16 cellular contexts compared by ENCODE assay signal in the genomic region with DNA sequence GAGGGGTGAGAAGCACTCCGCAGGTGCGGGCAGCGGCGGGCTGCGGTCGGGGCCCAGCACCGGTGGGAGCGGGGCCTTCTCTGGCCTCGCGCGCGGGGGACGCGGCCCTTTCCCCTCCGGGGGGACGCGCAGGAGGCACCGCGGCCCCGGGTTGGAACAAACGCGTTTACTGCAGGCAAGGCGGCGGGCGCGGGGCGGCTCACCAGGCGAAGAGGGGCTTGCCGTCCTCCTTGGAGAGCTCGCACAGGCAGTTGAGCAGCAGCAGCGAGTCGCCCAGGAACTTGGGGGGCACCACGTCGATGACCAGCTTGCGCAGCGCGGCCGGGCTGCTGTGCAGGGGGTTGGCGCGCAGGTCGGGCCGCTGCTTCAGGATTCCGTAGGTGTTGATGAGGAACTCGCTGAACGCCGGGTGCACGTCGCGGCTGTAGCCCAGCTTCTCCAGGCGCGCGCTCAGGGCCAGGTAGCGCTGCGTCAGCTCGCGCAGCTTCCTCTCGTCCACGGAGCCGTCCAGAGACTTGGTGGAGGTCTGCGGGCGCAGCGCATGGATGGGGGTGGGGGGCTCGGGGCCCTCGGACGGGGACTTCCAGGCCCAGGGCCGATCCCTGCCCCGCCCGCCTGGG. TPM values are rescaled to one million over a fixed set of nuclear protein-coding genes. Genes with fewer than 3 reads are reported as not detected.
A peak's percentile ranks its signal among the peaks of the same experiment; 100 is the strongest.
DNase-seq lines count a peak whose midpoint lies in the region; ATAC-seq, FAIRE-seq and TF ChIP-seq lines count a peak whose summit lies in the region.
"Had no signal": no experiment of that assay in that cellular context is flagged by ENCODE, and none has a peak within 500 bp of the region (broad histone marks: within the 10 kb centered on the region; RNA-seq: fewer than 3 reads in every experiment).

No MANE protein-coding gene starts in this region.

- H3K9me3 Mint-ChIP-seq in T-cell, result no peaks in the 10 kb centered on the region

- intact Hi-C loops in kidney (cut with DNase I) (no loop called here), stomach (cut with DNase I; ENCODE audit: low total_unique reads) (no loop called here)

- H3K9me3 ChIP-seq in kidney (ENCODE audit: control insufficient read depth in 1 of 2, low read length in 2 of 2), result no peaks in the 10 kb centered on the region
- H3K9me3 ChIP-seq in stomach, result no peaks in the 10 kb centered on the region

- TF ChIP-seq EP300 in stomach (IDR thresholded peaks at IDR 0.05), result no peak

- CTCF ChIA-PET in T-cell (lab: Charles Lee), result no interaction called here
- CTCF ChIA-PET in GM10248 (lab: Yijun Ruan, JAX), result no interaction called here

- peak; percentile 61 for DNase-seq in activated effector memory CD4-positive, alpha-beta T cell treated with anti-CD3 and anti-CD28 coated beads, Interleukin-2, amount 50 U/mL, for 16 hours
- no peak for DNase-seq in activated effector memory CD4-positive, alpha-beta T cell treated with Interleukin-2 at 50 U/mL for 16 hours
- DNase-seq in T-cell, result peak in 2 of 34 experiments; percentile 8 to 21
- peak; percentile 74 for DNase-seq in kidney
- peak; percentile 21 for DNase-seq in stomach
- DNase-seq in GM10248 (ENCODE audit: extremely low spot score), result no peak
- no peak for DNase-seq in NCI-H82 (lab: John Stamatoyannopoulos, UW)
- no peak for DNase-seq in activated gamma-delta T cell (lab: John Stamatoyannopoulos, UW)
- DNase-seq: DMS153, hypothalamus, NCI-H2081 treated with DMSO at 0.1 percent for 48 hours, nephron progenitor cell, SHP77, T-helper 9 cell had no signal

- peaks cover 0 to 30% (median 11%) of the 10 kb centered on the region in 3 donors for H3K27me3 ChIP-seq in stomach
- H3K27me3 ChIP-seq: left lung had no signal

- no peak overlapping the region for H3K27ac Mint-ChIP-seq in T-cell
- H3K27ac Mint-ChIP-seq: nephron progenitor cell had no signal

- no peaks in the 10 kb centered on the region for H3K36me3 ChIP-seq in kidney (ENCODE audit: control insufficient read depth in 1 of 2, insufficient read depth in 2 of 2, low read length in 2 of 2)
- peaks cover 0 to 17% (median 3%) of the 10 kb centered on the region in 4 donors for H3K36me3 ChIP-seq in stomach

- 69 to 98% (median 90%) methylated on average over 47 to 68 of the region's 68 CpGs for WGBS in stomach, 5 donors

- POLR2A ChIA-PET in T-cell (lab: Charles Lee) (no interaction called here), GM10248 (lab: Yijun Ruan, JAX) (no interaction called here)

- no peaks in the 10 kb centered on the region for H3K4me1 ChIP-seq in kidney (ENCODE audit: control insufficient read depth in 1 of 2, insufficient read depth in 1 of 2, low read depth in 1 of 2, low read length in 2 of 2)
- peaks cover 0 to 11% (median 0%) of the 10 kb centered on the region in 4 donors for H3K4me1 ChIP-seq in stomach
- H3K4me1 ChIP-seq: left lung had no signal

- no peaks in the 10 kb centered on the region for H3K36me3 Mint-ChIP-seq in T-cell

- H3K27ac ChIP-seq in kidney (ENCODE audit: low read depth in 2 of 2, low read length in 2 of 2) (no peak overlapping the region), stomach (no peak overlapping the region)
- H3K27ac ChIP-seq: left lung, skin epidermis had no signal

- no peak for ATAC-seq in T-cell (replicated peaks in 1 of 4)
- ATAC-seq: left lung had no signal

- no peak overlapping the region for H3K9ac ChIP-seq in kidney (ENCODE audit: low read length in 2 of 2)

- peaks cover 0 to 5% (median 0%) of the 10 kb centered on the region in 3 donors for H3K4me1 Mint-ChIP-seq in T-cell

- FAIRE-seq in kidney (lab: Jason Lieb, UNC), result no peak

- H3K4me3 Mint-ChIP-seq in T-cell, result peak overlapping the region in 2 of 3 donors; percentile 42 to 51
- H3K4me3 Mint-ChIP-seq: nephron progenitor cell had no signal

- H3K4me3 ChIP-seq in kidney (ENCODE audit: low read length in 2 of 2) (no peak overlapping the region), stomach (no peak overlapping the region)
- H3K4me3 ChIP-seq: left lung had no signal

- TF ChIP-seq CTCF in kidney (IDR thresholded peaks at IDR 0.05; ENCODE audit: borderline replicate concordance, extremely low read depth, insufficient read depth) (no peak), stomach (IDR thresholded peaks at IDR 0.05) (no peak), GM10248 (IDR thresholded peaks at IDR 0.05; ENCODE audit: control extremely low read depth, extremely low read depth, low read depth, missing control alignments) (no peak)

- no peak for TF ChIP-seq POLR2A in stomach (IDR thresholded peaks at IDR 0.05)

- H3K27me3 Mint-ChIP-seq in T-cell, result peaks cover 10 to 18% of the 10 kb centered on the region in 2 donors

RNA-seq across cellular contexts. Expression of a gene that starts 5.9 kb away (rescaled TPM):
- total RNA-seq in T-cell (1 to 10 TPM in 3 of 5 donors, under 1 TPM in 1, not detected in 1; 0.95 to 6.1 (median 2.5) TPM), kidney (51.6 TPM), stomach (1 to 10 TPM in 2 of 5 donors, not detected in 3; 1.3 to 6.7 TPM)
- polyA plus RNA-seq in kidney (ENCODE audit: insufficient read depth, low read depth, low replicate concordance) (273 TPM), stomach (1 to 10 TPM in 1 of 3 donors, under 1 TPM in 2; 0.25 to 2.4 (median 0.53) TPM)

RNA-seq across cellular contexts. Expression of a gene that starts 23.0 kb away (rescaled TPM):
- total RNA-seq in T-cell, result 10 to 100 TPM in 3 of 5 donors, 1 to 10 TPM in 2; 1.4 to 22.8 (median 12.5) TPM
- total RNA-seq in kidney, result 8.7 TPM
- 3.7 TPM for polyA plus RNA-seq in kidney (ENCODE audit: insufficient read depth, low read depth, low replicate concordance)
- 10 to 100 TPM in 2 of 5 donors, 1 to 10 TPM in 1, under 1 TPM in 1, not detected in 1; 0.72 to 26.4 (median 8.0) TPM for total RNA-seq in stomach
- polyA plus RNA-seq in stomach, result 10 to 100 TPM in 2 of 3 donors, 1 to 10 TPM in 1; 7.0 to 14.2 (median 13.7) TPM

Comparison
In these comparisons a context has a peak if more than half of its experiments do, and no peak if none do; other contexts are left out.
1. DNase-seq: peak in activated effector memory CD4-positive, alpha-beta T cell treated with anti-CD3 and anti-CD28 coated beads, Interleukin-2, amount 50 U/mL, for 16 hours (single experiment), kidney (single experiment) and stomach (single experiment); none in activated effector memory CD4-positive, alpha-beta T cell treated with Interleukin-2 at 50 U/mL for 16 hours (single experiment), GM10248 (single experiment), NCI-H82 (single experiment) and activated gamma-delta T cell (single experiment).